ENCODE assay signal across 1 cellular context in the genomic region with DNA sequence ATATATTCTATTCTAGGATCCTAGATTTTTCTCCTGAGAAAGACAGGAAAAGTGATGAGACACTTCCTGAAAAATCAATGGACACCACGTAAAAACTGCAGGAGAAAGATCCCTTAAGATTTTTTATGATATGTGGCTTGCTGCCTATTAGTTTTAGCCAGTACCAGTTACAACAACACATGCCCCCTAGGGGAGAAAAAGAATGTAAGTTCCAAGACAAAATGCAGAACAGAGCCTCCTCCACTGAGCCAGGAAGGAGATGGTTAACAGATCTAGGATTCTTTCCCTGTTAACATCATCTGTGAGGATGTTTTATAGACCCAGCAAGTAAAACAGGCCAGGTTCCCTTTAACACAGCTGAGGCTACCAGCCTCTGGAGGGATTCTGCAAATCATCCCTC.
TF ChIP-seq lines count a peak whose summit lies in the region.

No MANE protein-coding gene starts in this region.

TF ChIP-seq in SK-N-SH, 30 proteins besides CTCF, POLR2A, EP300 and RAD21 (continued from another document):
- TF ChIP-seq, protein P1, sequence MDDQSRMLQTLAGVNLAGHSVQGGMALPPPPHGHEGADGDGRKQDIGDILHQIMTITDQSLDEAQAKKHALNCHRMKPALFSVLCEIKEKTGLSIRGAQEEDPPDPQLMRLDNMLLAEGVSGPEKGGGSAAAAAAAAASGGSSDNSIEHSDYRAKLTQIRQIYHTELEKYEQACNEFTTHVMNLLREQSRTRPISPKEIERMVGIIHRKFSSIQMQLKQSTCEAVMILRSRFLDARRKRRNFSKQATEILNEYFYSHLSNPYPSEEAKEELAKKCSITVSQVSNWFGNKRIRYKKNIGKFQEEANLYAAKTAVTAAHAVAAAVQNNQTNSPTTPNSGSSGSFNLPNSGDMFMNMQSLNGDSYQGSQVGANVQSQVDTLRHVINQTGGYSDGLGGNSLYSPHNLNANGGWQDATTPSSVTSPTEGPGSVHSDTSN (IDR thresholded peaks at IDR 0.05): no peak
- TF ChIP-seq SIN3A (IDR thresholded peaks at IDR 0.05; ENCODE audit: borderline replicate concordance, low read depth, low read length) (no peak), EZH2phosphoT487 (IDR thresholded peaks at IDR 0.05; ENCODE audit: borderline replicate concordance, low read depth) (no peak), NFIC (IDR thresholded peaks at IDR 0.05; ENCODE audit: borderline replicate concordance) (no peak), FOSL2 (IDR thresholded peaks at IDR 0.05; ENCODE audit: borderline replicate concordance, low read depth) (no peak), GATA2 (CRISPR knock-in tag; IDR thresholded peaks at IDR 0.05) (no peak)
- TF ChIP-seq, protein P2, sequence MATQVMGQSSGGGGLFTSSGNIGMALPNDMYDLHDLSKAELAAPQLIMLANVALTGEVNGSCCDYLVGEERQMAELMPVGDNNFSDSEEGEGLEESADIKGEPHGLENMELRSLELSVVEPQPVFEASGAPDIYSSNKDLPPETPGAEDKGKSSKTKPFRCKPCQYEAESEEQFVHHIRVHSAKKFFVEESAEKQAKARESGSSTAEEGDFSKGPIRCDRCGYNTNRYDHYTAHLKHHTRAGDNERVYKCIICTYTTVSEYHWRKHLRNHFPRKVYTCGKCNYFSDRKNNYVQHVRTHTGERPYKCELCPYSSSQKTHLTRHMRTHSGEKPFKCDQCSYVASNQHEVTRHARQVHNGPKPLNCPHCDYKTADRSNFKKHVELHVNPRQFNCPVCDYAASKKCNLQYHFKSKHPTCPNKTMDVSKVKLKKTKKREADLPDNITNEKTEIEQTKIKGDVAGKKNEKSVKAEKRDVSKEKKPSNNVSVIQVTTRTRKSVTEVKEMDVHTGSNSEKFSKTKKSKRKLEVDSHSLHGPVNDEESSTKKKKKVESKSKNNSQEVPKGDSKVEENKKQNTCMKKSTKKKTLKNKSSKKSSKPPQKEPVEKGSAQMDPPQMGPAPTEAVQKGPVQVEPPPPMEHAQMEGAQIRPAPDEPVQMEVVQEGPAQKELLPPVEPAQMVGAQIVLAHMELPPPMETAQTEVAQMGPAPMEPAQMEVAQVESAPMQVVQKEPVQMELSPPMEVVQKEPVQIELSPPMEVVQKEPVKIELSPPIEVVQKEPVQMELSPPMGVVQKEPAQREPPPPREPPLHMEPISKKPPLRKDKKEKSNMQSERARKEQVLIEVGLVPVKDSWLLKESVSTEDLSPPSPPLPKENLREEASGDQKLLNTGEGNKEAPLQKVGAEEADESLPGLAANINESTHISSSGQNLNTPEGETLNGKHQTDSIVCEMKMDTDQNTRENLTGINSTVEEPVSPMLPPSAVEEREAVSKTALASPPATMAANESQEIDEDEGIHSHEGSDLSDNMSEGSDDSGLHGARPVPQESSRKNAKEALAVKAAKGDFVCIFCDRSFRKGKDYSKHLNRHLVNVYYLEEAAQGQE (IDR thresholded peaks at IDR 0.05; ENCODE audit: low read depth, low read length): no peak
